ENCODE assay signal across 29 cellular contexts in the genomic region with DNA sequence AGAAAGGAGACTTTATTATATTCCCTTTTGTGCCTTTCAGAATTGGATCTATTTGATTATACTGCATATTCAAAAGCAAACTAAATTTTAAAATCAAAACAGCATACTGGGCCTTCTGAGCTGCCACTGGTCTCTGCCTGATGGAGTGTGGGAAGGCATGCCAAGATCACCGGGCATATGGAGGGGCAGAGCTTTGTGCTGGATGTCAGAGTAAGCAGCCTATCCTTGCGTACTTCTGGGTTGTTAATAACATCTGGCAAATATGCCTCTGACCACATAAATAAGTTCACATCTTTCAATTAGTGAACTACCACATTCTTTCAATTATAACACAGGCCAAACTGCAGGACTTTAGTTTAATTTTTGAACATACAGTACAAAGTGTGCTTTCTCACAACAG.
"Had no signal": no experiment of that assay in that cellular context is flagged by ENCODE, and none has a peak within 500 bp of the region (broad histone marks: within the 10 kb centered on the region; RNA-seq: fewer than 3 reads in every experiment).

No MANE protein-coding gene starts in this region.

- ATAC-seq: activated CD4-positive, alpha-beta T cell treated with anti-CD3 and anti-CD28 coated beads for 36 hours; activated CD8-positive, alpha-beta memory T cell treated with anti-CD3 and anti-CD28 coated beads, Interleukin-2, amount 10 ng/mL, durations not matched to agents 7 days and 5 days; activated CD8-positive, alpha-beta T cell treated with anti-CD3 and anti-CD28 coated beads, Interleukin-2, amount 10 ng/mL, durations not matched to agents 7 days and 5 days; activated naive CD8-positive, alpha-beta T cell treated with anti-CD3 and anti-CD28 coated beads, Interleukin-2, amount 50 U/mL, for 24 hours; body of pancreas; effector memory CD8-positive, alpha-beta T cell; esophagus mucosa; gastroesophageal sphincter; T-helper 17 cell had no signal

- H3K4me1 ChIP-seq: adrenal gland, body of pancreas, gastroesophageal sphincter had no signal

- H3K4me3 ChIP-seq: adrenal gland, body of pancreas, gastroesophageal sphincter had no signal

- DNase-seq: activated CD4-positive, alpha-beta memory T cell treated with anti-CD3 and anti-CD28 coated beads for 36 hours; activated CD4-positive, alpha-beta T cell treated with anti-CD3 and anti-CD28 coated beads for 36 hours; activated CD4-positive, alpha-beta T cell treated with anti-CD3 and anti-CD28 coated beads, Interleukin-2, amount 10 ng/mL, durations not matched to agents 24 days and 14 days; activated CD4-positive, CD25-positive, alpha-beta regulatory T cell; activated CD4-positive, CD25-positive, alpha-beta regulatory T cell treated with anti-CD3 and anti-CD28 coated beads, Interleukin-2, amount 50 U/mL, for 72 hours; activated CD8-positive, alpha-beta memory T cell treated with anti-CD3 and anti-CD28 coated beads, Interleukin-2, amount 10 ng/mL, durations not matched to agents 7 days and 5 days; activated CD8-positive, alpha-beta memory T cell treated with anti-CD3 and anti-CD28 coated beads, Interleukin-2, amount 50 U/mL, for 4 hours; activated CD8-positive, alpha-beta T cell treated with anti-CD3 and anti-CD28 coated beads, Interleukin-2, amount 10 ng/mL, durations not matched to agents 7 days and 5 days; activated effector memory CD4-positive, alpha-beta T cell treated with anti-CD3 and anti-CD28 coated beads, Interleukin-2, amount 50 U/mL, for 16 hours; activated naive CD4-positive, alpha-beta T cell treated with anti-CD3 and anti-CD28 coated beads for 36 hours; activated naive CD8-positive, alpha-beta T cell treated with anti-CD3 and anti-CD28 coated beads for 36 hours; activated naive CD8-positive, alpha-beta T cell treated with anti-CD3 and anti-CD28 coated beads, Interleukin-2, amount 50 U/mL, for 24 hours; activated T-cell treated with anti-CD3 and anti-CD28 coated beads, Interleukin-2, amount 50 U/mL, for 1 hour; activated T-cell treated with anti-CD3 and anti-CD28 coated beads, Interleukin-2, amount 50 U/mL, for 48 hours; adrenal gland; amygdala; aorta; body of pancreas; caudate nucleus; cortex of kidney; dermis blood vessel endothelial cell; effector CD4-positive, alpha-beta T cell; effector memory CD8-positive, alpha-beta T cell; foreskin melanocyte; T-helper 1 cell; T-helper 17 cell; T1000 had no signal

- H3K27ac ChIP-seq: adrenal gland, body of pancreas, gastroesophageal sphincter had no signal

- H3K27me3 ChIP-seq: adrenal gland, body of pancreas, gastroesophageal sphincter had no signal

- H3K9me3 ChIP-seq: adrenal gland, body of pancreas, gastroesophageal sphincter had no signal
